1 cellular context compared by ENCODE assay signal in the genomic region with DNA sequence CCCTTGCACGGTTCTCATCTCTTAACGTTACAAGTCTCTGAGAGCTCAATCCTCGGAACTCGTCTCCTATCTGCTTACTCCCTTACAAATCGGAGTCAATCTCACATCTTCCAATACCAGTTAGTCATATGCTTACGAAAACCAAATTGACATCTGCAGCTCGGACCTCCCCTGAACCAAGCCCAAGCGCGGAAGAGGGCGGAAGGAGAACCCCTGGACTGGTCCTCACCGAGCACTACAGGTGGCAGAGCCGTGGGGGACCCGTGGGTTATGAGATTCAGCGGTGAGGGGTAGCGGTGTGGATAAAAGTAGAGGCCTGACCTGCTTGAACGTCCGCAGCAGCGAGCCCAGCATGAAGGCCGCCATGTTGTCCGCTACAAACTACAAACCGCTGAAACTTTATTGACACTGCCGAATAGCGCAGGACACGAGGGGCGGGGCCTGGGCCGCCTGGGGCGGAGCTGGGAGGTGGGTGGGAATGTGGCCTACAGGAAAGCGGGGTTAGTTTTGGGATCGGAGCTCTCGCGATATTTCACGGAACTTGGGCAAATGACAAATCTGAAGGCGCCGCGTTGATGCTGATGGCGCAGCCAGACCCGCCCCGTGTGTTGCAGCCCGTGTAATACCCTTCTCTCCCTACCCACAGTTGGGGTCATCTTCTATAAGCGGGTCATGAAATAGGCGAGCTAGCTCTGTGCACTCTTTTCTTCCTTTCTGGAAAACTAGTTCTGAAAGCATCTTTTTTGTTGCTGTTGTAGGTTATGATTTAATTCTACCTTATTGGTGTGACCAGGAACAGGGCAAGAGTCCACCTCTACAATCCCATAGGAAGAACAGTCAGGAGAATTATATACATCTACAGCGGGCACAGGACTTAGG.
TF ChIP-seq lines count a peak whose summit lies in the region.

A gene (minus strand): TSS at position 383 of the 879 bp plus-strand sequence. CDS start 17 bp downstream, at position 366.

TF ChIP-seq in HepG2, 621 proteins besides CTCF, POLR2A, EP300 and RAD21 (continued from another document and continues in another):
- TF ChIP-seq, protein P1, sequence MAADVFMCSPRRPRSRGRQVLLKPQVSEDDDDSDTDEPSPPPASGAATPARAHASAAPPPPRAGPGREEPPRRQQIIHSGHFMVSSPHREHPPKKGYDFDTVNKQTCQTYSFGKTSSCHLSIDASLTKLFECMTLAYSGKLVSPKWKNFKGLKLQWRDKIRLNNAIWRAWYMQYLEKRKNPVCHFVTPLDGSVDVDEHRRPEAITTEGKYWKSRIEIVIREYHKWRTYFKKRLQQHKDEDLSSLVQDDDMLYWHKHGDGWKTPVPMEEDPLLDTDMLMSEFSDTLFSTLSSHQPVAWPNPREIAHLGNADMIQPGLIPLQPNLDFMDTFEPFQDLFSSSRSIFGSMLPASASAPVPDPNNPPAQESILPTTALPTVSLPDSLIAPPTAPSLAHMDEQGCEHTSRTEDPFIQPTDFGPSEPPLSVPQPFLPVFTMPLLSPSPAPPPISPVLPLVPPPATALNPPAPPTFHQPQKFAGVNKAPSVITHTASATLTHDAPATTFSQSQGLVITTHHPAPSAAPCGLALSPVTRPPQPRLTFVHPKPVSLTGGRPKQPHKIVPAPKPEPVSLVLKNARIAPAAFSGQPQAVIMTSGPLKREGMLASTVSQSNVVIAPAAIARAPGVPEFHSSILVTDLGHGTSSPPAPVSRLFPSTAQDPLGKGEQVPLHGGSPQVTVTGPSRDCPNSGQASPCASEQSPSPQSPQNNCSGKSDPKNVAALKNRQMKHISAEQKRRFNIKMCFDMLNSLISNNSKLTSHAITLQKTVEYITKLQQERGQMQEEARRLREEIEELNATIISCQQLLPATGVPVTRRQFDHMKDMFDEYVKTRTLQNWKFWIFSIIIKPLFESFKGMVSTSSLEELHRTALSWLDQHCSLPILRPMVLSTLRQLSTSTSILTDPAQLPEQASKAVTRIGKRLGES (CRISPR knock-in tag; IDR thresholded peaks at IDR 0.05; ENCODE audit: borderline replicate concordance) = no peak
- TF ChIP-seq ZNF326 (CRISPR knock-in tag; IDR thresholded peaks at IDR 0.05; ENCODE audit: borderline replicate concordance) (no peak), NCOA1 (CRISPR knock-in tag; IDR thresholded peaks at IDR 0.05) (no peak), ZBTB20 (CRISPR knock-in tag; IDR thresholded peaks at IDR 0.05; ENCODE audit: borderline replicate concordance, low read depth) (no peak), ZBTB38 (CRISPR knock-in tag; IDR thresholded peaks at IDR 0.05) (peak; percentile 53; the same call in 1 of the 2 replicates), NFIC (IDR thresholded peaks at IDR 0.05; ENCODE audit: low read length) (no peak), ZNF703 (CRISPR knock-in tag; IDR thresholded peaks at IDR 0.05; ENCODE audit: borderline replicate concordance) (no peak), GTF3A (CRISPR knock-in tag; conservative IDR thresholded peaks at IDR 0.05) (no peak), HNF4G (IDR thresholded peaks at IDR 0.05; ENCODE audit: borderline replicate concordance, low read depth, low read length) (peak; percentile 21; the same call in 1 of the 2 replicates), HNF4G (CRISPR knock-in tag; IDR thresholded peaks at IDR 0.05; ENCODE audit: borderline replicate concordance, low read depth) (0 out of 2 replicates have a peak, but pooled peaks have one; percentile 39), ZNF713 (CRISPR knock-in tag; IDR thresholded peaks at IDR 0.05) (0 out of 2 replicates have a peak, but pooled peaks have one; percentile 38), ZNF20 (CRISPR knock-in tag; IDR thresholded peaks at IDR 0.05) (no peak), FOXC1 (CRISPR knock-in tag; IDR thresholded peaks at IDR 0.05; ENCODE audit: borderline replicate concordance) (peak; percentile 26; the same call in 1 of the 2 replicates), KAT8 (CRISPR knock-in tag; IDR thresholded peaks at IDR 0.05) (peak; percentile 96), SMARCE1 (IDR thresholded peaks at IDR 0.05; ENCODE audit: borderline replicate concordance) (no peak), ZFP41 (CRISPR knock-in tag; IDR thresholded peaks at IDR 0.05; ENCODE audit: borderline replicate concordance) (no peak), ZNF501 (CRISPR knock-in tag; IDR thresholded peaks at IDR 0.05) (peak; percentile 84), GPN1 (CRISPR knock-in tag; IDR thresholded peaks at IDR 0.05; ENCODE audit: borderline replicate concordance) (no peak), ZNF572 (CRISPR knock-in tag; IDR thresholded peaks at IDR 0.05) (no peak), KLF15 (CRISPR knock-in tag; IDR thresholded peaks at IDR 0.05; ENCODE audit: borderline replicate concordance) (0 out of 2 replicates have a peak, but pooled peaks have one; percentile 37), BCL6 (CRISPR knock-in tag; IDR thresholded peaks at IDR 0.05) (peak; percentile 41), REL (CRISPR knock-in tag; conservative IDR thresholded peaks at IDR 0.05) (no peak), ZNF121 (CRISPR knock-in tag; IDR thresholded peaks at IDR 0.05) (no peak), ZBTB7B (CRISPR knock-in tag; IDR thresholded peaks at IDR 0.05) (no peak), CENPX (CRISPR knock-in tag; IDR thresholded peaks at IDR 0.05) (no peak), DR1 (CRISPR knock-in tag; IDR thresholded peaks at IDR 0.05) (peak; percentile 68), FOXP1 (IDR thresholded peaks at IDR 0.05) (no peak), FOXP1 (CRISPR knock-in tag; IDR thresholded peaks at IDR 0.05) (peak; percentile 36; the same call in 1 of the 2 replicates), TP53 (CRISPR knock-in tag; conservative IDR thresholded peaks at IDR 0.05) (no peak), ZNF672 (CRISPR knock-in tag; IDR thresholded peaks at IDR 0.05) (no peak), CBX2 (IDR thresholded peaks at IDR 0.05; ENCODE audit: low read depth, low read length) (no peak), CBX2 (CRISPR knock-in tag; IDR thresholded peaks at IDR 0.05; ENCODE audit: low read depth) (no peak), IRF2 (CRISPR knock-in tag; IDR thresholded peaks at IDR 0.05) (peak; percentile 90; the same call in 1 of the 2 replicates), MED8 (CRISPR knock-in tag; IDR thresholded peaks at IDR 0.05; ENCODE audit: insufficient replicate concordance) (no peak), ZNF329 (CRISPR knock-in tag; IDR thresholded peaks at IDR 0.05; ENCODE audit: low read depth) (no peak), SNAI1 (CRISPR knock-in tag; IDR thresholded peaks at IDR 0.05; ENCODE audit: borderline replicate concordance) (no peak), ZBTB1 (CRISPR knock-in tag; IDR thresholded peaks at IDR 0.05; ENCODE audit: borderline replicate concordance) (no peak), SOX6 (IDR thresholded peaks at IDR 0.05) (no peak), SOX6 (CRISPR knock-in tag; IDR thresholded peaks at IDR 0.05) (peak; percentile 54; the same call in 1 of the 2 replicates), NR2C2 (CRISPR knock-in tag; IDR thresholded peaks at IDR 0.05; ENCODE audit: borderline replicate concordance) (peak; percentile 28), BHLHE40 (IDR thresholded peaks at IDR 0.05; ENCODE audit: low read length) (no peak)
- TF ChIP-seq, protein P2, sequence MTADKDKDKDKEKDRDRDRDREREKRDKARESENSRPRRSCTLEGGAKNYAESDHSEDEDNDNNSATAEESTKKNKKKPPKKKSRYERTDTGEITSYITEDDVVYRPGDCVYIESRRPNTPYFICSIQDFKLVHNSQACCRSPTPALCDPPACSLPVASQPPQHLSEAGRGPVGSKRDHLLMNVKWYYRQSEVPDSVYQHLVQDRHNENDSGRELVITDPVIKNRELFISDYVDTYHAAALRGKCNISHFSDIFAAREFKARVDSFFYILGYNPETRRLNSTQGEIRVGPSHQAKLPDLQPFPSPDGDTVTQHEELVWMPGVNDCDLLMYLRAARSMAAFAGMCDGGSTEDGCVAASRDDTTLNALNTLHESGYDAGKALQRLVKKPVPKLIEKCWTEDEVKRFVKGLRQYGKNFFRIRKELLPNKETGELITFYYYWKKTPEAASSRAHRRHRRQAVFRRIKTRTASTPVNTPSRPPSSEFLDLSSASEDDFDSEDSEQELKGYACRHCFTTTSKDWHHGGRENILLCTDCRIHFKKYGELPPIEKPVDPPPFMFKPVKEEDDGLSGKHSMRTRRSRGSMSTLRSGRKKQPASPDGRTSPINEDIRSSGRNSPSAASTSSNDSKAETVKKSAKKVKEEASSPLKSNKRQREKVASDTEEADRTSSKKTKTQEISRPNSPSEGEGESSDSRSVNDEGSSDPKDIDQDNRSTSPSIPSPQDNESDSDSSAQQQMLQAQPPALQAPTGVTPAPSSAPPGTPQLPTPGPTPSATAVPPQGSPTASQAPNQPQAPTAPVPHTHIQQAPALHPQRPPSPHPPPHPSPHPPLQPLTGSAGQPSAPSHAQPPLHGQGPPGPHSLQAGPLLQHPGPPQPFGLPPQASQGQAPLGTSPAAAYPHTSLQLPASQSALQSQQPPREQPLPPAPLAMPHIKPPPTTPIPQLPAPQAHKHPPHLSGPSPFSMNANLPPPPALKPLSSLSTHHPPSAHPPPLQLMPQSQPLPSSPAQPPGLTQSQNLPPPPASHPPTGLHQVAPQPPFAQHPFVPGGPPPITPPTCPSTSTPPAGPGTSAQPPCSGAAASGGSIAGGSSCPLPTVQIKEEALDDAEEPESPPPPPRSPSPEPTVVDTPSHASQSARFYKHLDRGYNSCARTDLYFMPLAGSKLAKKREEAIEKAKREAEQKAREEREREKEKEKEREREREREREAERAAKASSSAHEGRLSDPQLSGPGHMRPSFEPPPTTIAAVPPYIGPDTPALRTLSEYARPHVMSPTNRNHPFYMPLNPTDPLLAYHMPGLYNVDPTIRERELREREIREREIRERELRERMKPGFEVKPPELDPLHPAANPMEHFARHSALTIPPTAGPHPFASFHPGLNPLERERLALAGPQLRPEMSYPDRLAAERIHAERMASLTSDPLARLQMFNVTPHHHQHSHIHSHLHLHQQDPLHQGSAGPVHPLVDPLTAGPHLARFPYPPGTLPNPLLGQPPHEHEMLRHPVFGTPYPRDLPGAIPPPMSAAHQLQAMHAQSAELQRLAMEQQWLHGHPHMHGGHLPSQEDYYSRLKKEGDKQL (CRISPR knock-in tag; IDR thresholded peaks at IDR 0.05; ENCODE audit: low read depth) = 0 out of 2 replicates have a peak, but pooled peaks have one; percentile 53
- TF ChIP-seq, protein P3, sequence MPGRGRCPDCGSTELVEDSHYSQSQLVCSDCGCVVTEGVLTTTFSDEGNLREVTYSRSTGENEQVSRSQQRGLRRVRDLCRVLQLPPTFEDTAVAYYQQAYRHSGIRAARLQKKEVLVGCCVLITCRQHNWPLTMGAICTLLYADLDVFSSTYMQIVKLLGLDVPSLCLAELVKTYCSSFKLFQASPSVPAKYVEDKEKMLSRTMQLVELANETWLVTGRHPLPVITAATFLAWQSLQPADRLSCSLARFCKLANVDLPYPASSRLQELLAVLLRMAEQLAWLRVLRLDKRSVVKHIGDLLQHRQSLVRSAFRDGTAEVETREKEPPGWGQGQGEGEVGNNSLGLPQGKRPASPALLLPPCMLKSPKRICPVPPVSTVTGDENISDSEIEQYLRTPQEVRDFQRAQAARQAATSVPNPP (CRISPR knock-in tag; IDR thresholded peaks at IDR 0.05) = no peak
- TF ChIP-seq, protein P4, sequence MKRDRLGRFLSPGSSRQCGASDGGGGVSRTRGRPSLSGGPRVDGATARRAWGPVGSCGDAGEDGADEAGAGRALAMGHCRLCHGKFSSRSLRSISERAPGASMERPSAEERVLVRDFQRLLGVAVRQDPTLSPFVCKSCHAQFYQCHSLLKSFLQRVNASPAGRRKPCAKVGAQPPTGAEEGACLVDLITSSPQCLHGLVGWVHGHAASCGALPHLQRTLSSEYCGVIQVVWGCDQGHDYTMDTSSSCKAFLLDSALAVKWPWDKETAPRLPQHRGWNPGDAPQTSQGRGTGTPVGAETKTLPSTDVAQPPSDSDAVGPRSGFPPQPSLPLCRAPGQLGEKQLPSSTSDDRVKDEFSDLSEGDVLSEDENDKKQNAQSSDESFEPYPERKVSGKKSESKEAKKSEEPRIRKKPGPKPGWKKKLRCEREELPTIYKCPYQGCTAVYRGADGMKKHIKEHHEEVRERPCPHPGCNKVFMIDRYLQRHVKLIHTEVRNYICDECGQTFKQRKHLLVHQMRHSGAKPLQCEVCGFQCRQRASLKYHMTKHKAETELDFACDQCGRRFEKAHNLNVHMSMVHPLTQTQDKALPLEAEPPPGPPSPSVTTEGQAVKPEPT (CRISPR knock-in tag; IDR thresholded peaks at IDR 0.05; ENCODE audit: low read depth) = no peak
- TF ChIP-seq, protein P5, sequence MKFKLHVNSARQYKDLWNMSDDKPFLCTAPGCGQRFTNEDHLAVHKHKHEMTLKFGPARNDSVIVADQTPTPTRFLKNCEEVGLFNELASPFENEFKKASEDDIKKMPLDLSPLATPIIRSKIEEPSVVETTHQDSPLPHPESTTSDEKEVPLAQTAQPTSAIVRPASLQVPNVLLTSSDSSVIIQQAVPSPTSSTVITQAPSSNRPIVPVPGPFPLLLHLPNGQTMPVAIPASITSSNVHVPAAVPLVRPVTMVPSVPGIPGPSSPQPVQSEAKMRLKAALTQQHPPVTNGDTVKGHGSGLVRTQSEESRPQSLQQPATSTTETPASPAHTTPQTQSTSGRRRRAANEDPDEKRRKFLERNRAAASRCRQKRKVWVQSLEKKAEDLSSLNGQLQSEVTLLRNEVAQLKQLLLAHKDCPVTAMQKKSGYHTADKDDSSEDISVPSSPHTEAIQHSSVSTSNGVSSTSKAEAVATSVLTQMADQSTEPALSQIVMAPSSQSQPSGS (CRISPR knock-in tag; IDR thresholded peaks at IDR 0.05) = peak; percentile 71; the same call in 1 of the 2 replicates
- TF ChIP-seq, protein P6, sequence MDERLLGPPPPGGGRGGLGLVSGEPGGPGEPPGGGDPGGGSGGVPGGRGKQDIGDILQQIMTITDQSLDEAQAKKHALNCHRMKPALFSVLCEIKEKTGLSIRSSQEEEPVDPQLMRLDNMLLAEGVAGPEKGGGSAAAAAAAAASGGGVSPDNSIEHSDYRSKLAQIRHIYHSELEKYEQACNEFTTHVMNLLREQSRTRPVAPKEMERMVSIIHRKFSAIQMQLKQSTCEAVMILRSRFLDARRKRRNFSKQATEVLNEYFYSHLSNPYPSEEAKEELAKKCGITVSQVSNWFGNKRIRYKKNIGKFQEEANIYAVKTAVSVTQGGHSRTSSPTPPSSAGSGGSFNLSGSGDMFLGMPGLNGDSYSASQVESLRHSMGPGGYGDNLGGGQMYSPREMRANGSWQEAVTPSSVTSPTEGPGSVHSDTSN (CRISPR knock-in tag; IDR thresholded peaks at IDR 0.05) = no peak
- TF ChIP-seq, protein P7, sequence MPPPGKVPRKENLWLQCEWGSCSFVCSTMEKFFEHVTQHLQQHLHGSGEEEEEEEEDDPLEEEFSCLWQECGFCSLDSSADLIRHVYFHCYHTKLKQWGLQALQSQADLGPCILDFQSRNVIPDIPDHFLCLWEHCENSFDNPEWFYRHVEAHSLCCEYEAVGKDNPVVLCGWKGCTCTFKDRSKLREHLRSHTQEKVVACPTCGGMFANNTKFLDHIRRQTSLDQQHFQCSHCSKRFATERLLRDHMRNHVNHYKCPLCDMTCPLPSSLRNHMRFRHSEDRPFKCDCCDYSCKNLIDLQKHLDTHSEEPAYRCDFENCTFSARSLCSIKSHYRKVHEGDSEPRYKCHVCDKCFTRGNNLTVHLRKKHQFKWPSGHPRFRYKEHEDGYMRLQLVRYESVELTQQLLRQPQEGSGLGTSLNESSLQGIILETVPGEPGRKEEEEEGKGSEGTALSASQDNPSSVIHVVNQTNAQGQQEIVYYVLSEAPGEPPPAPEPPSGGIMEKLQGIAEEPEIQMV (CRISPR knock-in tag; IDR thresholded peaks at IDR 0.05; ENCODE audit: low read depth) = peak; percentile 49; the same call in 1 of the 2 replicates
- TF ChIP-seq, protein P8, sequence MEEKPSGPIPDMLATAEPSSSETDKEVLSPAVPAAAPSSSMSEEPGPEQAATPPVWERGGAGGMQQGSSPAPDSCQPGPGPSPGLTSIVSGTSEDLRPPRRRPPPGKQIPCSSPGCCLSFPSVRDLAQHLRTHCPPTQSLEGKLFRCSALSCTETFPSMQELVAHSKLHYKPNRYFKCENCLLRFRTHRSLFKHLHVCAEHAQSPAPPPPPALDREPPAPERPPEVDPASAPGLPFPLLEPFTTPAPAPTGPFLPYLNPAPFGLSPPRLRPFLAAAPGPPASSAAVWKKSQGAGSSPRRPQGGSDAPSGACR (CRISPR knock-in tag; IDR thresholded peaks at IDR 0.05) = 0 out of 2 replicates have a peak, but pooled peaks have one; percentile 64
